In genomic region chr13:95565758-95566157, GRCh38 we compare ENCODE assay signal across 8 cellular contexts. TPM values are rescaled to one million over a fixed set of nuclear protein-coding genes. Genes with fewer than 3 reads are reported as not detected.
"Had no signal": no experiment of that assay in that cellular context is flagged by ENCODE, and none has a peak within 500 bp of the region (broad histone marks: within the 10 kb centered on the region; RNA-seq: fewer than 3 reads in every experiment).

No MANE protein-coding gene starts in this region.

RNA-seq across cellular contexts. Expression of gene CLDN10, which starts 13.2 kb away (rescaled TPM):
- total RNA-seq: OCI-LY7, PC-3, PC-9, Right ventricle myocardium superior, RPMI7951, SJCRH30, SJSA1, SK-MEL-5 had no signal
